ENCODE assay signal across 1 cellular context in genomic region chr5:138032028-138032571, GRCh38.
TF ChIP-seq lines count a peak whose summit lies in the region.

No MANE protein-coding gene starts in this region.

TF ChIP-seq in K562, 482 proteins besides CTCF, POLR2A, EP300 and RAD21 (continued from another document):
- TF ChIP-seq ZNF407 (IDR thresholded peaks at IDR 0.05; ENCODE audit: low read depth) = no peak
- TF ChIP-seq RFX7 (CRISPR knock-in tag; IDR thresholded peaks at IDR 0.05) = no peak
- TF ChIP-seq HOMEZ (CRISPR knock-in tag; IDR thresholded peaks at IDR 0.05) = no peak
- no peak for TF ChIP-seq NR1H2 (CRISPR knock-in tag; IDR thresholded peaks at IDR 0.05)
- 0 out of 2 replicates have a peak, but pooled peaks have one; percentile 60 for TF ChIP-seq MITF (IDR thresholded peaks at IDR 0.05)
- no peak for TF ChIP-seq CAMTA2 (CRISPR knock-in tag; conservative IDR thresholded peaks at IDR 0.05)
- no peak for TF ChIP-seq MYBL2 (IDR thresholded peaks at IDR 0.05; ENCODE audit: low read depth)
- no peak for TF ChIP-seq MYBL2 (CRISPR knock-in tag; IDR thresholded peaks at IDR 0.05; ENCODE audit: borderline replicate concordance)
- no peak for TF ChIP-seq ZKSCAN8 (CRISPR knock-in tag; IDR thresholded peaks at IDR 0.05)
